In the genomic region with DNA sequence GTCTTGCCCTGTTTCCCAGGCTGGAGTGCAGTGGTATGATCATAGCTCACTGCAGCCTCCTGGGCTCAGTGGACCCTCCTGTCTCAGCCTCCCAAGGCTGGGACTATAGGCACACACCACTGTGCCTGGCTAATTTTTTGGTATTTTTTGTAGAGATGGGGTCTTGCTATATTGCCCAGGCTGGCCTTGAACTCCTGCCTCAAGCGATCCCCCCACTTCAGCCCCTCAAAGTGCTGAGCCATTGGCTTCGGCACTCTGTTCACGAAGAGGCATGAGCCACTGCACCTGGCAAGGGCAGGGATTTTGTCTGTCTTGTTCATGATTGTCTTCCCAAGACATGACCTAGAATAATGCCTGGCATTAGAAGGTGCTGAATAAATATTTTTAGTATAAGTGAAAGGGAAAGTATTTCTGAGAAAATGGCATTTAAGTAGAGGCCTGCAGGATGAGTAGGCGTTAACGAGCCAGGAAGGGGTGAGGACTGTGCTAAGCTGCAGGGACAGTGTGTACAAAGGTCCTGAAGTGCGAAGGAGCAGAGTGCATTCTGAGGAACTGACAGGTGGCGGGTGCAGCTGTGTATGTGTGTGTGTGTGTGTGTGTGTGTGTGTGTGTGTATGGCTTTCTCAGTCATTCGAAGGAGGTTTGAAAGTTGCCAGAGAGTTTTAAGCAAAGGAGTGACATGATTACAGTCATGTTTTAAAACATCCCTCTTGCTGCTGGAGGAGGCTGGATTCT, we compare ENCODE assay signal across 8 cellular contexts. TPM values are rescaled to one million over a fixed set of nuclear protein-coding genes. Genes with fewer than 3 reads are reported as not detected.
A peak's percentile ranks its signal among the peaks of the same experiment; 100 is the strongest.
DNase-seq lines count a peak whose midpoint lies in the region; ATAC-seq and TF ChIP-seq lines count a peak whose summit lies in the region.
"Had no signal": no experiment of that assay in that cellular context is flagged by ENCODE, and none has a peak within 500 bp of the region (broad histone marks: within the 10 kb centered on the region; RNA-seq: fewer than 3 reads in every experiment).

No MANE protein-coding gene starts in this region.

- H3K4me1 Mint-ChIP-seq in endodermal cell = peaks cover 27% of the 10 kb centered on the region

- TF ChIP-seq CTCF in HCT116 (IDR thresholded peaks at IDR 0.05 in 2 of 3, conservative IDR thresholded peaks at IDR 0.05 in 1 of 3; ENCODE audit: borderline replicate concordance in 1 of 3, insufficient read depth in 1 of 3, low read depth in 2 of 3, low read length in 2 of 3) (no peak), endodermal cell (conservative IDR thresholded peaks at IDR 0.05) (peak; percentile 8), psoas muscle (IDR thresholded peaks at IDR 0.05) (no peak), tibial artery (IDR thresholded peaks at IDR 0.05) (no peak)

- POLR2A ChIA-PET in HCT116 (lab: Charles Lee) = no interaction called here

- H3K9me3 Mint-ChIP-seq in endodermal cell = no peaks in the 10 kb centered on the region

- H3K4me1 ChIP-seq in HCT116 (ENCODE audit: control insufficient read depth in 1 of 2, insufficient read depth in 2 of 2, low read length in 2 of 2) (peaks cover 3 to 26% of the 10 kb centered on the region in 2 experiments; a peak in 3 of 4 replicates), endodermal cell (ENCODE audit: control insufficient read depth, insufficient read depth, low read length) (peaks cover 9% of the 10 kb centered on the region), psoas muscle (peaks cover 21% of the 10 kb centered on the region), tibial artery (no peaks in the 10 kb centered on the region)

- H3K36me3 ChIP-seq in HCT116 (ENCODE audit: control insufficient read depth in 1 of 2, insufficient read depth in 2 of 2, low read length in 2 of 2) (no peaks in the 10 kb centered on the region), endodermal cell (ENCODE audit: control insufficient read depth, insufficient read depth, low read length) (no peaks in the 10 kb centered on the region), psoas muscle (ENCODE audit: insufficient read depth in 1 of 2, low read depth in 1 of 2) (no peaks in the 10 kb centered on the region), tibial artery (no peaks in the 10 kb centered on the region)

- no peak for DNase-seq in HCT116 (ENCODE audit: low read depth, low spot score)
- peak; percentile 65 to 86 for DNase-seq in NCI-H524 (lab: John Stamatoyannopoulos, UW)
- no peak for DNase-seq in endodermal cell
- no peak for DNase-seq in psoas muscle
- no peak for DNase-seq in tibial artery
- DNase-seq in activated CD8-positive, alpha-beta memory T cell treated with anti-CD3 and anti-CD28 coated beads, Interleukin-2, amount 50 U/mL, for 4 hours = no peak
- DNase-seq: stimulated activated CD4-positive, alpha-beta T cell treated with anti-CD3 and anti-CD28 coated beads, Interleukin-12 subunit alpha, Interleukin-12 subunit beta, amount 100 ng/mL, for 4 hours had no signal

- no peak overlapping the region for H3K4me2 ChIP-seq in HCT116 (ENCODE audit: low read length)

- no peak overlapping the region for H2AFZ ChIP-seq in HCT116 (ENCODE audit: low read depth, low read length, poor library complexity, severe bottlenecking)

- no peaks in the 10 kb centered on the region for H3K36me3 Mint-ChIP-seq in endodermal cell (ENCODE audit: low read depth)

- no peaks in the 10 kb centered on the region for H3K9me2 ChIP-seq in HCT116 (ENCODE audit: insufficient read depth)

- CTCF ChIA-PET in HCT116 (lab: Charles Lee) = no interaction called here

- no peak overlapping the region for H3K27ac ChIP-seq in HCT116 (ENCODE audit: low read depth, low read length)
- H3K27ac ChIP-seq in endodermal cell (ENCODE audit: low read depth, low read length) = no peak overlapping the region
- H3K27ac ChIP-seq in psoas muscle = no peak overlapping the region
- H3K27ac ChIP-seq in tibial artery = no peak overlapping the region

- intact Hi-C loops in HCT116 (cut with micrococcal nuclease) (no loop called here), psoas muscle (cut with DNase I) (no loop called here), tibial artery (cut with DNase I; ENCODE audit: low total_unique reads) (no loop called here)

- H3K9ac ChIP-seq in HCT116 (ENCODE audit: low read length) (no peak overlapping the region), endodermal cell (ENCODE audit: extremely low read depth, low read length, poor library complexity, severe bottlenecking) (no peak overlapping the region)

- RAD21 ChIA-PET in HCT116 (lab: Charles Lee; ENCODE audit: low non-redundant PET in 1 of 2, low total read pairs in 2 of 2, uncharacterized antibody in 2 of 2, unreplicated experiment in 2 of 2) = no interaction called here

- no peak for TF ChIP-seq RAD21 in HCT116 (IDR thresholded peaks at IDR 0.05; ENCODE audit: low read depth)

- H3K79me2 ChIP-seq in HCT116 (ENCODE audit: insufficient read depth, low read length) = no peaks in the 10 kb centered on the region

- no peaks in the 10 kb centered on the region for H4K20me1 ChIP-seq in HCT116 (ENCODE audit: insufficient read depth)

- no TSS peak for BruUV-seq in HCT116 (replicated peaks; lab: Mats Ljungman, UMichigan)

- no peak for TF ChIP-seq POLR2A in HCT116 (IDR thresholded peaks at IDR 0.05; ENCODE audit: borderline replicate concordance, extremely low read depth, insufficient read depth, insufficient read length)

- 77 to 81% methylated on average over 5 to 8 of the region's 8 CpGs for WGBS in endodermal cell (ENCODE audit: insufficient coverage in 1 of 2, insufficient read length in 1 of 2), 2 experiments
- 49 to 63% (median 51%) methylated on average over 8 of the region's 8 CpGs for WGBS in psoas muscle, 3 donors

- H3K9me3 ChIP-seq in HCT116 (ENCODE audit: control insufficient read depth in 1 of 2, insufficient read depth in 1 of 2, low read depth in 1 of 2, low read length in 2 of 2) = no peaks in the 10 kb centered on the region
- H3K9me3 ChIP-seq in endodermal cell (ENCODE audit: control insufficient read depth, low read length) = no peaks in the 10 kb centered on the region
- no peaks in the 10 kb centered on the region for H3K9me3 ChIP-seq in psoas muscle
- no peaks in the 10 kb centered on the region for H3K9me3 ChIP-seq in tibial artery

- H3K27ac Mint-ChIP-seq in endodermal cell = peak overlapping the region; percentile 2

- H3K4me3 ChIP-seq in HCT116 (replicated peaks in 1 of 2; ENCODE audit: low read depth in 1 of 2, low read length in 2 of 2) (no peak overlapping the region), endodermal cell (ENCODE audit: low read length) (no peak overlapping the region), psoas muscle (no peak overlapping the region), tibial artery (no peak overlapping the region)

- no peaks in the 10 kb centered on the region for H3K27me3 Mint-ChIP-seq in endodermal cell (ENCODE audit: insufficient read depth)

- H3K27me3 ChIP-seq in HCT116 (ENCODE audit: insufficient read depth, low read length) (no peaks in the 10 kb centered on the region), endodermal cell (ENCODE audit: control insufficient read depth, insufficient read depth, low read length, poor library complexity, severe bottlenecking) (no peaks in the 10 kb centered on the region), psoas muscle (ENCODE audit: insufficient read depth in 3 of 3, low read length in 2 of 3) (no peaks in the 10 kb centered on the region), tibial artery (peaks cover 0 to 5% of the 10 kb centered on the region in 2 donors)

- no peak for ATAC-seq in HCT116
- ATAC-seq in psoas muscle = peak; percentile 46 to 76 (median 70)
- no peak for ATAC-seq in GM18873 (IDR thresholded peaks at IDR 0.05; ENCODE audit: low FRiP score, unreplicated experiment)

- no peak overlapping the region for H3K4me3 Mint-ChIP-seq in endodermal cell

TF ChIP-seq in HCT116, 20 proteins besides CTCF, POLR2A, EP300 and RAD21:
- TF ChIP-seq EGR1 (IDR thresholded peaks at IDR 0.05; ENCODE audit: low read depth) (no peak), CBX3 (IDR thresholded peaks at IDR 0.05; ENCODE audit: low read depth) (no peak), JUND (IDR thresholded peaks at IDR 0.05) (no peak), ELF1 (IDR thresholded peaks at IDR 0.05; ENCODE audit: borderline replicate concordance, low read depth) (no peak), SRF (IDR thresholded peaks at IDR 0.05; ENCODE audit: low read depth) (no peak), CEBPB (IDR thresholded peaks at IDR 0.05; ENCODE audit: low read depth) (no peak)
- TF ChIP-seq, protein P1, sequence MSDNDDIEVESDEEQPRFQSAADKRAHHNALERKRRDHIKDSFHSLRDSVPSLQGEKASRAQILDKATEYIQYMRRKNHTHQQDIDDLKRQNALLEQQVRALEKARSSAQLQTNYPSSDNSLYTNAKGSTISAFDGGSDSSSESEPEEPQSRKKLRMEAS (IDR thresholded peaks at IDR 0.05) = 0 out of 2 replicates have a peak, but pooled peaks have one; percentile 17

RNA-seq across cellular contexts. Expression of a gene that starts 43.0 kb away (rescaled TPM):
- total RNA-seq in HCT116 (2021; ENCODE audit: unreplicated experiment) = 112 TPM
- 196 and 304 TPM in 2 replicates for polyA plus RNA-seq in HCT116 (2012)
- 100 to 1,000 TPM; 163 to 254 TPM for total RNA-seq in endodermal cell
- 129 TPM for polyA plus RNA-seq in endodermal cell (2013, experiment 1 of 2)
- 99.2 TPM for polyA plus RNA-seq in endodermal cell (2013, experiment 2 of 2)
- 100 to 1,000 TPM; 132 to 345 (median 208) TPM for total RNA-seq in psoas muscle
- polyA plus RNA-seq in psoas muscle = 100 to 1,000 TPM in 1 of 3 donors, 10 to 100 TPM in 2; 78.1 to 125 (median 88.3) TPM

Comparison
In these comparisons a context has a peak if more than half of its experiments do, and no peak if none do; other contexts are left out.
1. ATAC-seq: peak in psoas muscle (4 of 4); none in HCT116 (single experiment) and GM18873 (single experiment).
2. DNase-seq: peak in NCI-H524 (2 of 2); none in HCT116 (single experiment), endodermal cell (single experiment), psoas muscle (0 of 2), tibial artery (0 of 2) and activated CD8-positive, alpha-beta memory T cell treated with anti-CD3 and anti-CD28 coated beads, Interleukin-2, amount 50 U/mL, for 4 hours (single experiment).